Comparison of ENCODE assay signal across 24 cellular contexts in the genomic region with DNA sequence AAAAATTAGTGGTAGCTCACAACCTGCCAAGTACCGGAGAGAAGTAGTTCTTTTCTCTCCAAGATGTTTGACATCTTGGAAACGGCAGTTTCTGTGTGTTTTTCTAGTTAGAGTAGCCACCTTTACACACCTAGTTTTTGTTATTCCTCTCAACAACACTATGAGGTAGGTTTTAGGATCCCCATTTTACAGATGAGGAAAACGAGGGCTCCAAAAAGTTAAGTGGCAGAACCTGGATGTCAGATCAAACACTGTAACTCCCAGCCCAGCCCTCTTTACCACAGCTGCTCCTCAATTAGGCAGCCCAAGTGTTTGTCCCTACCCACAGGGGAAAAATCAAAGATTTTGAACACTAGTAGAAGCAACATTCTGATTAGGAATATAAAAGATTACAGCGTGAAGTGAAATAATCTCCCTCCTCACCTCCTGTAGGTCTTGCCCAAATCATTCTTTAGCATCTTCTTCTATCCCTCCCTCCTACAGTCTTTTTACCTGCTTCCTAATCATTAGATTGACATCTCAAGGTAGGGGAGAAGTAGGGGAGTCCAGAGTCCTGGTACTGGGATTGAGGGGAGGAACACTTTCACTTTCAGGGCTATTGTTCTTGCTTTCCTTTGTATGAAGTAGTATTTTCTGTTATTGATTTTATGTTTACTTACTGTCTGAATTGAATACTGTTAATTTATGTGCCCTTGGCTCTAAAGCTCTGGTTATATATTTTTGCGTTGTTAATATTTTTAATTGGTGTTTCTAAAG.
A peak's percentile ranks its signal among the peaks of the same experiment; 100 is the strongest.
DNase-seq lines count a peak whose midpoint lies in the region; ATAC-seq, FAIRE-seq and TF ChIP-seq lines count a peak whose summit lies in the region.
"Had no signal": no experiment of that assay in that cellular context is flagged by ENCODE, and none has a peak within 500 bp of the region (broad histone marks: within the 10 kb centered on the region; RNA-seq: fewer than 3 reads in every experiment).

No MANE protein-coding gene starts in this region.

- no peaks in the 10 kb centered on the region for H3K9me3 ChIP-seq in ascending aorta
- H3K9me3 ChIP-seq in psoas muscle: no peaks in the 10 kb centered on the region
- no peaks in the 10 kb centered on the region for H3K9me3 ChIP-seq in uterus
- H3K9me3 ChIP-seq: HAP-1, upper lobe of left lung had no signal

- intact Hi-C loops in ascending aorta (cut with DNase I) (loop anchor here (5.0 kb wide), 1 partner anchor 67 kb away; no protein-coding TSS in a partner anchor), left colon (cut with DNase I, micrococcal nuclease) (no loop called here), psoas muscle (cut with DNase I) (no loop called here), uterus (cut with DNase I; ENCODE audit: low total_unique reads) (no loop called here)

- peaks cover 11 to 19% of the 10 kb centered on the region in 2 donors for H3K4me1 Mint-ChIP-seq in stimulated activated naive B cell treated with anti-CD40 and anti-IgM and Interleukin-4, amounts not matched to agents 10 μg/mL and 1 μg/mL and 100 μg/mL, for 72 hours

- TF ChIP-seq POLR2A in uterus (IDR thresholded peaks at IDR 0.05): no peak
- TF ChIP-seq POLR2A in H54 (IDR thresholded peaks at IDR 0.05; ENCODE audit: low read depth, low read length): no peak

- H3K27ac Mint-ChIP-seq in stimulated activated naive B cell treated with anti-CD40 and anti-IgM and Interleukin-4, amounts not matched to agents 10 μg/mL and 1 μg/mL and 100 μg/mL, for 72 hours: no peak overlapping the region
- H3K27ac Mint-ChIP-seq: activated CD4-positive, alpha-beta T cell treated with anti-CD3 and anti-CD28 coated beads, Interleukin-2, amount 10 ng/mL, durations not matched to agents 7 days and 5 days; activated T-helper 17 cell treated with anti-CD3 and anti-CD28 coated beads, Interleukin-2, amount 50 U/mL, for 72 hours; natural killer cell treated with Interleukin-12 subunit alpha and Interleukin-12 subunit beta and Interleukin-15 and Interleukin-18, amount 100 ng/mL, for 72 hours; T-helper 17 cell had no signal

- no peak overlapping the region for H3K4me3 Mint-ChIP-seq in stimulated activated naive B cell treated with anti-CD40 and anti-IgM and Interleukin-4, amounts not matched to agents 10 μg/mL and 1 μg/mL and 100 μg/mL, for 72 hours
- H3K4me3 Mint-ChIP-seq: activated CD4-positive, alpha-beta T cell treated with anti-CD3 and anti-CD28 coated beads, Interleukin-2, amount 10 ng/mL, durations not matched to agents 7 days and 5 days; activated T-helper 17 cell treated with anti-CD3 and anti-CD28 coated beads, Interleukin-2, amount 50 U/mL, for 72 hours; natural killer cell treated with Interleukin-12 subunit alpha and Interleukin-12 subunit beta and Interleukin-15 and Interleukin-18, amount 100 ng/mL, for 72 hours; T-helper 17 cell had no signal

- no peaks in the 10 kb centered on the region for H3K9me3 Mint-ChIP-seq in stimulated activated naive B cell treated with anti-CD40 and anti-IgM and Interleukin-4, amounts not matched to agents 10 μg/mL and 1 μg/mL and 100 μg/mL, for 72 hours
- H3K9me3 Mint-ChIP-seq: activated CD4-positive, alpha-beta T cell treated with anti-CD3 and anti-CD28 coated beads, Interleukin-2, amount 10 ng/mL, durations not matched to agents 7 days and 5 days; activated naive CD4-positive, alpha-beta T cell treated with anti-CD3 and anti-CD28 coated beads, Interleukin-2, amount 50 U/mL, for 72 hours; activated T-helper 17 cell treated with anti-CD3 and anti-CD28 coated beads, Interleukin-2, amount 50 U/mL, for 72 hours; natural killer cell treated with Interleukin-12 subunit alpha and Interleukin-12 subunit beta and Interleukin-15 and Interleukin-18, amount 100 ng/mL, for 72 hours had no signal

- no peak for DNase-seq in ascending aorta (ENCODE audit: low spot score in 2 of 2)
- no peak for DNase-seq in left colon
- no peak for DNase-seq in psoas muscle
- no peak for DNase-seq in uterus
- no peak for DNase-seq in H54 (ENCODE audit: insufficient read length, low spot score)
- DNase-seq in stimulated activated naive B cell treated with anti-CD40 and anti-IgM and Interleukin-4, amounts not matched to agents 10 μg/mL and 1 μg/mL and 100 μg/mL, for 72 hours: no peak
- DNase-seq: activated CD4-positive, alpha-beta T cell treated with anti-CD3 and anti-CD28 coated beads, Interleukin-2, amount 10 ng/mL, durations not matched to agents 7 days and 5 days; DMS 273 treated with DMSO at 0.1 percent for 48 hours; effector memory CD4-positive, alpha-beta T cell; KG1; NCI-H146; NCI-H2171 treated with DMSO at 0.1 percent for 48 hours; NCI-H526; posterior cingulate gyrus; stimulated activated CD4-positive, alpha-beta T cell treated with anti-CD3 and anti-CD28 coated beads, Interleukin-4, amount 100 ng/mL, for 24 hours; stimulated activated naive CD8-positive, alpha-beta T cell treated with anti-CD3 and anti-CD28 coated beads, Interleukin-15, Interleukin-2, amounts not matched to agents 100 U/mL and 50 U/mL, for 24 hours; T-helper 17 cell; upper lobe of left lung had no signal

- H3K27me3 Mint-ChIP-seq in stimulated activated naive B cell treated with anti-CD40 and anti-IgM and Interleukin-4, amounts not matched to agents 10 μg/mL and 1 μg/mL and 100 μg/mL, for 72 hours: no peaks in the 10 kb centered on the region
- H3K27me3 Mint-ChIP-seq: activated CD4-positive, alpha-beta T cell treated with anti-CD3 and anti-CD28 coated beads, Interleukin-2, amount 10 ng/mL, durations not matched to agents 7 days and 5 days; activated T-helper 17 cell treated with anti-CD3 and anti-CD28 coated beads, Interleukin-2, amount 50 U/mL, for 72 hours; natural killer cell treated with Interleukin-12 subunit alpha and Interleukin-12 subunit beta and Interleukin-15 and Interleukin-18, amount 100 ng/mL, for 72 hours; T-helper 17 cell had no signal

- H3K27me3 ChIP-seq in ascending aorta (no peaks in the 10 kb centered on the region), psoas muscle (ENCODE audit: insufficient read depth in 3 of 3, low read length in 2 of 3) (no peaks in the 10 kb centered on the region), uterus (no peaks in the 10 kb centered on the region)
- H3K27me3 ChIP-seq: upper lobe of left lung had no signal

- no peak for FAIRE-seq in H54 (lab: Jason Lieb, UNC)

- H3K4me3 ChIP-seq in ascending aorta (peak overlapping the region; percentile 10 to 39), psoas muscle (peak overlapping the region; percentile 12), uterus (peak overlapping the region in 1 of 2 donors; percentile 5)
- H3K4me3 ChIP-seq: HAP-1, upper lobe of left lung had no signal

- TF ChIP-seq CTCF in ascending aorta (IDR thresholded peaks at IDR 0.05) (no peak), psoas muscle (IDR thresholded peaks at IDR 0.05) (no peak), uterus (IDR thresholded peaks at IDR 0.05) (no peak)

- H3K36me3 ChIP-seq in ascending aorta (no peaks in the 10 kb centered on the region), psoas muscle (ENCODE audit: insufficient read depth in 1 of 2, low read depth in 1 of 2) (peaks cover 0 to 8% of the 10 kb centered on the region in 2 donors), uterus (no peaks in the 10 kb centered on the region)
- H3K36me3 ChIP-seq: HAP-1, upper lobe of left lung had no signal

- H3K27ac ChIP-seq in ascending aorta: peak overlapping the region; percentile 87 to 89
- H3K27ac ChIP-seq in psoas muscle: peak overlapping the region; percentile 56
- H3K27ac ChIP-seq in uterus: peak overlapping the region; percentile 83 to 86
- H3K27ac ChIP-seq: SK-N-MC, upper lobe of left lung had no signal

- WGBS in psoas muscle, 3 donors: 64 to 73% (median 66%) methylated on average over 5 of the region's 5 CpGs

- ATAC-seq in left colon (peak; percentile 72), psoas muscle (no peak), HG02884 (IDR thresholded peaks at IDR 0.05; ENCODE audit: unreplicated experiment) (no peak)
- no peak for ATAC-seq in stimulated activated naive B cell treated with anti-CD40 and anti-IgM and Interleukin-4, amounts not matched to agents 10 μg/mL and 1 μg/mL and 100 μg/mL, for 72 hours (replicated peaks)
- ATAC-seq: activated naive CD4-positive, alpha-beta T cell treated with anti-CD3 and anti-CD28 coated beads, Interleukin-2, amount 50 U/mL, for 72 hours; activated T-helper 17 cell treated with anti-CD3 and anti-CD28 coated beads, Interleukin-2, amount 50 U/mL, for 72 hours; natural killer cell treated with Interleukin-12 subunit alpha and Interleukin-12 subunit beta and Interleukin-15 and Interleukin-18, amount 100 ng/mL, for 72 hours; stimulated activated naive CD8-positive, alpha-beta T cell treated with anti-CD3 and anti-CD28 coated beads, Interleukin-15, Interleukin-2, amounts not matched to agents 100 U/mL and 50 U/mL, for 24 hours; T-helper 17 cell had no signal

- peaks cover 7 to 8% of the 10 kb centered on the region in 2 donors for H3K36me3 Mint-ChIP-seq in stimulated activated naive B cell treated with anti-CD40 and anti-IgM and Interleukin-4, amounts not matched to agents 10 μg/mL and 1 μg/mL and 100 μg/mL, for 72 hours
- H3K36me3 Mint-ChIP-seq: activated naive CD4-positive, alpha-beta T cell treated with anti-CD3 and anti-CD28 coated beads, Interleukin-2, amount 50 U/mL, for 72 hours; natural killer cell treated with Interleukin-12 subunit alpha and Interleukin-12 subunit beta and Interleukin-15 and Interleukin-18, amount 100 ng/mL, for 72 hours had no signal

- H3K4me1 ChIP-seq in ascending aorta: peaks cover 10 to 52% of the 10 kb centered on the region in 2 donors
- peaks cover 39% of the 10 kb centered on the region for H3K4me1 ChIP-seq in psoas muscle
- H3K4me1 ChIP-seq in uterus: peaks cover 0 to 10% of the 10 kb centered on the region in 2 donors
